In genomic region chr6:47478233-47479155, GRCh38 we compare ENCODE assay signal across 8 cellular contexts. TPM values are rescaled to one million over a fixed set of nuclear protein-coding genes. Genes with fewer than 3 reads are reported as not detected.
DNase-seq lines count a peak whose midpoint lies in the region; ATAC-seq lines count a peak whose summit lies in the region.

No MANE protein-coding gene starts in this region.

- peak overlapping the region; percentile 92 for H3K27ac ChIP-seq in right cardiac atrium (ENCODE audit: low read length)
- H3K27ac ChIP-seq in rectal smooth muscle tissue (ENCODE audit: low read depth, low read length): peak overlapping the region; percentile 92

- H3K36me3 ChIP-seq in rectal smooth muscle tissue (ENCODE audit: control insufficient read depth, insufficient read depth, low read length): no peaks in the 10 kb centered on the region

- no peaks in the 10 kb centered on the region for H3K9me3 ChIP-seq in right cardiac atrium (ENCODE audit: control insufficient read depth, low read length)

- H3K27me3 Mint-ChIP-seq in activated naive CD8-positive, alpha-beta T cell: no peaks in the 10 kb centered on the region

- WGBS in right cardiac atrium: under 1% methylated on average over 31 of the region's 31 CpGs

- H3K9ac ChIP-seq in rectal smooth muscle tissue (ENCODE audit: low read length): peak overlapping the region; percentile 82

- no peaks in the 10 kb centered on the region for H3K9me3 Mint-ChIP-seq in activated naive CD8-positive, alpha-beta T cell (ENCODE audit: low read depth)

- ATAC-seq in right cardiac atrium: peak; percentile 10 to 17
- no peak for ATAC-seq in HG02970 (IDR thresholded peaks at IDR 0.05; ENCODE audit: low FRiP score, unreplicated experiment)

- no peaks in the 10 kb centered on the region for H3K36me3 Mint-ChIP-seq in activated naive CD8-positive, alpha-beta T cell

- no peaks in the 10 kb centered on the region for H3K27me3 ChIP-seq in right cardiac atrium (ENCODE audit: control insufficient read depth, insufficient read depth)
- H3K27me3 ChIP-seq in rectal smooth muscle tissue (ENCODE audit: control insufficient read depth, insufficient read depth, low read length): no peaks in the 10 kb centered on the region

- DNase-seq in NCI-H1436 (lab: John Stamatoyannopoulos, UW) (peak; percentile 34), NCI-H1436 treated with DMSO at 0.1 percent for 48 hours (lab: John Stamatoyannopoulos, UW) (no peak), GOT3 (lab: John Stamatoyannopoulos, UW) (peak; percentile 46), MV-4-11 (lab: John Stamatoyannopoulos, UW) (peak; percentile 26), right cardiac atrium (peak in 1 of 3 donors; percentile 63)

- H3K27ac Mint-ChIP-seq in activated naive CD8-positive, alpha-beta T cell: peak overlapping the region; percentile 97

- H3K4me1 ChIP-seq in right cardiac atrium (ENCODE audit: control insufficient read depth, insufficient read depth, low read length): no peaks in the 10 kb centered on the region
- peaks cover 2% of the 10 kb centered on the region for H3K4me1 ChIP-seq in rectal smooth muscle tissue (ENCODE audit: control insufficient read depth, insufficient read depth, low read length)

- H3K4me3 ChIP-seq in right cardiac atrium (ENCODE audit: low read length) (peak overlapping the region; percentile 85), rectal smooth muscle tissue (ENCODE audit: low read length) (peak overlapping the region; percentile 94)

- peaks cover 45% of the 10 kb centered on the region for H3K4me1 Mint-ChIP-seq in activated naive CD8-positive, alpha-beta T cell (ENCODE audit: low read depth)

- intact Hi-C loops in right cardiac atrium (cut with DNase I): loop anchor here in 1 of 4 donors (10.0 kb wide), 1 partner anchor 126 kb away; no protein-coding TSS in a partner anchor

- H3K4me3 Mint-ChIP-seq in activated naive CD8-positive, alpha-beta T cell: peak overlapping the region; percentile 97

RNA-seq across cellular contexts. Expression of gene CD2AP, which starts 0.9 kb away (rescaled TPM):
- total RNA-seq in right cardiac atrium: 10 to 100 TPM in 3 of 4 donors, 1 to 10 TPM in 1; 10.0 to 12.4 (median 11.3) TPM
- 5.7 TPM for polyA plus RNA-seq in right cardiac atrium
